In the genomic region with DNA sequence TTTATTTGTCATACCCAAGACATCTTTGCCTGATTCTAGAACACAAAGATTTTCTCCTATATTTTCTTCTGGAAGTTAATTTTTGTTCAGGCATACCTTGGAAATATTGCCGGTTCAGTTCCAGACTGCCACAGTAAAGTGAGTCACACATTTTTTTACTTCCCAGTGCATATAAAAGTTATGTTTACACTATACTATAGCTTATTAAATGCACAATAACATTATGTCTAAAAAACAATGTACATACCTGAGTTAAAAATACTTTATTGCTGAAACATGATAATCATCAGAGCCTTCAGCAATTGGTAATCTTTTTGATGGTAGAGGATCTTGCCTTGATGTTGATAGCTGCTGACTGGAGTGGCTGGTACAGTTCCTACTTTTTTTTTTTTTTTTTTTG, we compare ENCODE assay signal across 11 cellular contexts. TPM values are rescaled to one million over a fixed set of nuclear protein-coding genes. Genes with fewer than 3 reads are reported as not detected.
"Had no signal": no experiment of that assay in that cellular context is flagged by ENCODE, and none has a peak within 500 bp of the region (broad histone marks: within the 10 kb centered on the region; RNA-seq: fewer than 3 reads in every experiment).

No MANE protein-coding gene starts in this region.

- H3K4me3 Mint-ChIP-seq: HFFc6, IgD-negative memory B cell had no signal

- ATAC-seq: HCT116, HepG2 had no signal

- DNase-seq: GM23248, GOT3, H7, HFFc6 had no signal

- H3K9me3 ChIP-seq: HAP-1 had no signal

- H3K9ac ChIP-seq: GM23248 had no signal

- H2AFZ ChIP-seq: GM23248 had no signal

- H3K36me3 ChIP-seq: HAP-1 had no signal

- H3K36me3 Mint-ChIP-seq: IgD-negative memory B cell had no signal

- H3K27ac Mint-ChIP-seq: HFFc6, IgD-negative memory B cell had no signal

- H3K27ac ChIP-seq: GM23248, HL-60 had no signal

- H3K4me1 Mint-ChIP-seq: IgD-negative memory B cell had no signal

- H3K4me3 ChIP-seq: GM23248, HAP-1 had no signal

- H3K9me3 Mint-ChIP-seq: IgD-negative memory B cell had no signal

- H3K4me1 ChIP-seq: HAP-1 had no signal

RNA-seq across cellular contexts. Expression of gene SMCP, which starts 10.0 kb away (rescaled TPM):
- total RNA-seq: GM23248, H4, H7, HepG2, HFFc6, HT1080 had no signal
- polyA plus RNA-seq: GM23248, HepG2, IgD-negative memory B cell had no signal

RNA-seq across cellular contexts. Expression of gene IVL, which starts 20.2 kb away (rescaled TPM):
- total RNA-seq: H4, H7, HepG2, HFFc6 had no signal
- polyA plus RNA-seq: HepG2, IgD-negative memory B cell had no signal

RNA-seq across cellular contexts. Expression of gene LCE7A, which starts 28.3 kb away (rescaled TPM):
- total RNA-seq: GM23248, H4, H7, HepG2, HFFc6, HT1080 had no signal
- polyA plus RNA-seq: GM23248, HepG2, IgD-negative memory B cell had no signal

RNA-seq across cellular contexts. Expression of gene LCE6A, which starts 45.5 kb away (rescaled TPM):
- total RNA-seq: GM23248, H4, H7, HepG2, HFFc6, HT1080 had no signal
- polyA plus RNA-seq: GM23248, HepG2, IgD-negative memory B cell had no signal

RNA-seq across cellular contexts. Expression of gene SPRR5, which starts 58.9 kb away (rescaled TPM):
- total RNA-seq: GM23248, H4, H7, HepG2, HFFc6, HT1080 had no signal
- polyA plus RNA-seq: GM23248, HepG2, IgD-negative memory B cell had no signal
